ENCODE assay signal across 8 cellular contexts in genomic region chr16:66881014-66881417, GRCh38. TPM values are rescaled to one million over a fixed set of nuclear protein-coding genes. Genes with fewer than 3 reads are reported as not detected.
DNase-seq lines count a peak whose midpoint lies in the region; TF ChIP-seq lines count a peak whose summit lies in the region.

No MANE protein-coding gene starts in this region.

- no peaks in the 10 kb centered on the region for H3K9me3 ChIP-seq in neuron (ENCODE audit: low read length)

- H3K4me1 ChIP-seq in neuron (ENCODE audit: insufficient read depth, low read length): no peaks in the 10 kb centered on the region

- H3K4me3 ChIP-seq in epithelial cell of proximal tubule (ENCODE audit: low read depth, low read length) (peak overlapping the region; percentile 90), neuron (ENCODE audit: low read length) (peak overlapping the region; percentile 75)

- peak overlapping the region; percentile 99 for H3K4me3 Mint-ChIP-seq in activated T-cell treated with anti-CD3 and anti-CD28 coated beads, Interleukin-2, amount 50 U/mL, for 24 hours

- no peak for TF ChIP-seq CTCF in RWPE1 (conservative IDR thresholded peaks at IDR 0.05; ENCODE audit: low read depth)
- no peak for TF ChIP-seq CTCF in epithelial cell of proximal tubule (conservative IDR thresholded peaks at IDR 0.05; ENCODE audit: low read depth, low read length)

- H3K27ac Mint-ChIP-seq in activated T-cell treated with anti-CD3 and anti-CD28 coated beads, Interleukin-2, amount 50 U/mL, for 24 hours: peak overlapping the region; percentile 98

- CTCF ChIA-PET in RWPE1 (lab: Yijun Ruan, JAX): interaction anchor here (0.6 to 2.0 kb wide), 5 partner anchors 14 to 474 kb away, joined by 4 to 11 read pairs (median 7); no protein-coding TSS in a partner anchor

- H3K27ac ChIP-seq in RWPE1: peak overlapping the region; percentile 61

- peak overlapping the region; percentile 63 for H2AFZ ChIP-seq in neuron (ENCODE audit: low read depth, low read length)

- peaks cover 16% of the 10 kb centered on the region for H3K36me3 ChIP-seq in neuron (ENCODE audit: insufficient read depth, low read length)

- POLR2A ChIA-PET in RWPE1 (lab: Yijun Ruan, JAX; ENCODE audit: low non-redundant PET): no interaction called here

- H3K27me3 Mint-ChIP-seq in activated T-cell treated with anti-CD3 and anti-CD28 coated beads, Interleukin-2, amount 50 U/mL, for 24 hours: no peaks in the 10 kb centered on the region

- no peaks in the 10 kb centered on the region for H3K27me3 ChIP-seq in neuron (ENCODE audit: insufficient read depth, low read length)

- peaks cover 6% of the 10 kb centered on the region for H3K9me3 Mint-ChIP-seq in activated T-cell treated with anti-CD3 and anti-CD28 coated beads, Interleukin-2, amount 50 U/mL, for 24 hours

- no peak for DNase-seq in activated T-cell treated with anti-CD3 and anti-CD28 coated beads, Interleukin-2, amount 50 U/mL, for 24 hours
- DNase-seq in activated T-cell treated with anti-CD3 and anti-CD28 coated beads for 4 hours: no peak
- no peak for DNase-seq in RWPE1 (ENCODE audit: low spot score)
- no peak for DNase-seq in epithelial cell of proximal tubule (ENCODE audit: low read depth)
- no peak for DNase-seq in HCEC 1CT
- DNase-seq in foreskin melanocyte: no peak
- DNase-seq in C1 segment of cervical spinal cord (lab: John Stamatoyannopoulos, UW): no peak

- peaks cover 69% of the 10 kb centered on the region for H3K4me1 Mint-ChIP-seq in activated T-cell treated with anti-CD3 and anti-CD28 coated beads, Interleukin-2, amount 50 U/mL, for 24 hours (ENCODE audit: low read depth)

- H3K36me3 Mint-ChIP-seq in activated T-cell treated with anti-CD3 and anti-CD28 coated beads, Interleukin-2, amount 50 U/mL, for 24 hours (ENCODE audit: low read depth): peaks cover 47% of the 10 kb centered on the region

RNA-seq across cellular contexts. Expression of gene PDP2, which starts 0.7 kb away (rescaled TPM):
- total RNA-seq in epithelial cell of proximal tubule: 2.4 and 5.2 TPM in 2 replicates

RNA-seq across cellular contexts. Expression of gene CA7, which starts 36.8 kb away (rescaled TPM):
- 0.12 TPM in 1 of 2 replicates, not detected in the other for total RNA-seq in epithelial cell of proximal tubule

RNA-seq across cellular contexts. Expression of gene CDH16, which starts 37.7 kb away (rescaled TPM):
- 0.14 and 0.81 TPM in 2 replicates for total RNA-seq in epithelial cell of proximal tubule

RNA-seq across cellular contexts. Expression of gene RRAD, which starts 44.3 kb away (rescaled TPM):
- 6.5 and 40.2 TPM in 2 replicates for total RNA-seq in epithelial cell of proximal tubule

RNA-seq across cellular contexts. Expression of gene NAE1, which starts 50.2 kb away (rescaled TPM):
- 92.3 and 115 TPM in 2 replicates for total RNA-seq in epithelial cell of proximal tubule
